ENCODE assay signal across 8 cellular contexts in genomic region chr17:67376509-67376891, GRCh38. TPM values are rescaled to one million over a fixed set of nuclear protein-coding genes. Genes with fewer than 3 reads are reported as not detected.
DNase-seq lines count a peak whose midpoint lies in the region; ATAC-seq and TF ChIP-seq lines count a peak whose summit lies in the region.

No MANE protein-coding gene starts in this region.

- H3K36me3 Mint-ChIP-seq in CD14-positive monocyte (peaks cover 0 to 3% of the 10 kb centered on the region in 2 donors), HFFc6 (ENCODE audit: low read depth) (no peaks in the 10 kb centered on the region)

- H3K27me3 ChIP-seq in adrenal gland (no peaks in the 10 kb centered on the region), iPS-18a (ENCODE audit: control insufficient read depth, insufficient read depth, low read length) (peaks cover 6% of the 10 kb centered on the region)

- H3K4me1 Mint-ChIP-seq in CD14-positive monocyte (peaks cover 35% of the 10 kb centered on the region), HFFc6 (ENCODE audit: low read depth) (peaks cover 41% of the 10 kb centered on the region)

- H3K4me3 Mint-ChIP-seq in CD14-positive monocyte: peak overlapping the region; percentile 90 to 93
- peak overlapping the region; percentile 93 for H3K4me3 Mint-ChIP-seq in HFFc6

- WGBS in adrenal gland, 4 donors: 1 to 2% (median 1%) methylated on average over 9 of the region's 9 CpGs

- H3K36me3 ChIP-seq in adrenal gland (replicated peaks in 1 of 2): no peaks in the 10 kb centered on the region
- H3K36me3 ChIP-seq in iPS-18a (ENCODE audit: control insufficient read depth, low read depth, low read length): no peaks in the 10 kb centered on the region

- H3K9me3 Mint-ChIP-seq in CD14-positive monocyte (peaks cover 0 to 5% (median 0%) of the 10 kb centered on the region in 7 donors), HFFc6 (no peaks in the 10 kb centered on the region)

- H3K27ac Mint-ChIP-seq in CD14-positive monocyte (peak overlapping the region; percentile 66 to 91 (median 84)), HFFc6 (peak overlapping the region; percentile 82)

- H3K4me1 ChIP-seq in adrenal gland (replicated peaks in 1 of 2): peaks cover 0 to 19% of the 10 kb centered on the region in 2 donors
- H3K4me1 ChIP-seq in iPS-18a (ENCODE audit: control insufficient read depth, low read depth, low read length): peaks cover 22% of the 10 kb centered on the region

- H3K4me3 ChIP-seq in adrenal gland (peak overlapping the region in 2 of 4 donors; percentile 72 to 95), iPS-18a (ENCODE audit: low read length) (peak overlapping the region; percentile 92)

- peak overlapping the region; percentile 84 for H3K9ac ChIP-seq in iPS-18a (ENCODE audit: low read length)

- intact Hi-C loops in CD14-positive monocyte (cut with micrococcal nuclease) (loop anchor here (2.0 to 10.0 kb wide), 3 partner anchors 56 to 312 kb away; no protein-coding TSS in a partner anchor), adrenal gland (cut with DNase I) (loop anchor here (5.0 kb wide), 3 partner anchors 101 to 311 kb away; no protein-coding TSS in a partner anchor)

- no peaks in the 10 kb centered on the region for H3K9me3 ChIP-seq in adrenal gland (replicated peaks in 1 of 3)
- H3K9me3 ChIP-seq in iPS-18a (ENCODE audit: control insufficient read depth, low read depth, low read length): no peaks in the 10 kb centered on the region

- no peak for DNase-seq in CD14-positive monocyte (ENCODE audit: low spot score)
- DNase-seq in HFFc6: peak; percentile 44
- peak in 4 of 7 donors; percentile 25 to 51 (median 41) for DNase-seq in adrenal gland
- peak; percentile 41 for DNase-seq in stimulated activated CD8-positive, alpha-beta memory T cell treated with anti-CD3 and anti-CD28 coated beads, Interleukin-4, amount 100 ng/mL, for 48 hours

- peak overlapping the region in 4 of 5 donors; percentile 84 to 98 (median 92) for H3K27ac ChIP-seq in adrenal gland
- peak overlapping the region; percentile 84 for H3K27ac ChIP-seq in iPS-18a (ENCODE audit: low read length)

- TF ChIP-seq CTCF in CD14-positive monocyte (IDR thresholded peaks at IDR 0.05): no peak
- TF ChIP-seq CTCF in HFFc6 (IDR thresholded peaks at IDR 0.05): no peak
- TF ChIP-seq CTCF in adrenal gland (IDR thresholded peaks at IDR 0.05): no peak

- no peak for TF ChIP-seq POLR2A in adrenal gland (IDR thresholded peaks at IDR 0.05)

- ATAC-seq in HG02970 (IDR thresholded peaks at IDR 0.05; ENCODE audit: low FRiP score, unreplicated experiment) (no peak), GM21825 (IDR thresholded peaks at IDR 0.05; ENCODE audit: unreplicated experiment) (no peak), GM18520 (IDR thresholded peaks at IDR 0.05; ENCODE audit: unreplicated experiment) (no peak)

- H3K27me3 Mint-ChIP-seq in CD14-positive monocyte (ENCODE audit: low read depth in 3 of 3) (peaks cover 0 to 14% (median 0%) of the 10 kb centered on the region in 3 donors), HFFc6 (ENCODE audit: insufficient read depth) (no peaks in the 10 kb centered on the region; the same call in 1 of the 2 replicates)

RNA-seq across cellular contexts. Expression of gene PITPNC1, which starts 0.6 kb away (rescaled TPM):
- polyA plus RNA-seq in CD14-positive monocyte (10 to 100 TPM; 21.7 to 31.0 TPM), adrenal gland (10 to 100 TPM in 1 of 3 donors, 1 to 10 TPM in 2; 6.8 to 15.4 (median 8.5) TPM)
- 10 to 100 TPM in 1 of 6 experiments, 1 to 10 TPM in 5; 6.9 to 11.1 (median 7.7) TPM for total RNA-seq in HFFc6 (2021; fragmentation: NEBNext Ultra II Directional; extraction: Animal tissue kit (Norgen Biotek cat#: 25700))
- 10 to 100 TPM in 5 of 8 donors, 1 to 10 TPM in 3; 4.9 to 33.0 (median 15.7) TPM for total RNA-seq in adrenal gland

RNA-seq across cellular contexts. Expression of gene PSMD12, which starts 10.1 kb away (rescaled TPM):
- polyA plus RNA-seq in CD14-positive monocyte (10 to 100 TPM; 17.8 to 30.7 TPM), adrenal gland (100 to 1,000 TPM in 1 of 3 donors, 10 to 100 TPM in 2; 31.0 to 163 (median 35.7) TPM)
- total RNA-seq in HFFc6 (2021; fragmentation: NEBNext Ultra II Directional; extraction: Animal tissue kit (Norgen Biotek cat#: 25700)): 10 to 100 TPM; 62.3 to 74.4 (median 73.2) TPM
- total RNA-seq in adrenal gland: 10 to 100 TPM; 19.7 to 88.8 (median 36.0) TPM
